Comparison of ENCODE assay signal across 9 cellular contexts in genomic region chr11:131064373-131064991, GRCh38.
DNase-seq lines count a peak whose midpoint lies in the region; ATAC-seq and TF ChIP-seq lines count a peak whose summit lies in the region.
"Had no signal": no experiment of that assay in that cellular context is flagged by ENCODE, and none has a peak within 500 bp of the region (broad histone marks: within the 10 kb centered on the region; RNA-seq: fewer than 3 reads in every experiment).

No MANE protein-coding gene starts in this region.

- no peaks in the 10 kb centered on the region for H3K9me3 ChIP-seq in heart left ventricle

- TF ChIP-seq POLR2A in heart left ventricle (IDR thresholded peaks at IDR 0.05): no peak

- WGBS in heart left ventricle, 4 donors: 23 to 26% (median 24%) methylated on average over 12 of the region's 12 CpGs

- ATAC-seq in Right ventricle myocardium superior (ENCODE audit: poor library complexity): peak; percentile 85
- no peak for ATAC-seq in Right ventricle myocardium inferior
- peak in 3 of 4 donors; percentile 53 to 83 (median 71) for ATAC-seq in heart left ventricle
- ATAC-seq in sciatic nerve: peak; percentile 42
- no peak for ATAC-seq in HG02840 (IDR thresholded peaks at IDR 0.05; ENCODE audit: low FRiP score, unreplicated experiment)
- ATAC-seq: left colon had no signal

- H3K36me3 ChIP-seq in H7 (replicated peaks; ENCODE audit: control insufficient read depth, insufficient read depth, low read length) (no peaks in the 10 kb centered on the region), heart left ventricle (no peaks in the 10 kb centered on the region)

- H3K4me3 ChIP-seq in H7 (ENCODE audit: insufficient read depth, low read depth, low read length) (no peak overlapping the region), heart left ventricle (no peak overlapping the region)

- intact Hi-C loops in Right ventricle myocardium superior (cut with DNase I): no loop called here
- intact Hi-C loops in Right ventricle myocardium inferior (cut with DNase I): loop anchor here (2.0 to 5.0 kb wide), 3 partner anchors 152 to 610 kb away; no protein-coding TSS in a partner anchor
- intact Hi-C loops in heart left ventricle (cut with DNase I): loop anchor here in 9 of 10 donors (1.0 to 10.0 kb wide), 12 partner anchors 150 to 610 kb away; no protein-coding TSS in a partner anchor
- intact Hi-C loops in sciatic nerve (cut with DNase I): no loop called here

- TF ChIP-seq CTCF in heart left ventricle (IDR thresholded peaks at IDR 0.05): peak; percentile 52 to 85 (median 74)

- H3K27me3 ChIP-seq in H7 (ENCODE audit: control insufficient read depth, insufficient read depth, low read length) (no peaks in the 10 kb centered on the region), heart left ventricle (peaks cover 0 to 34% (median 5%) of the 10 kb centered on the region in 9 donors)

- H3K4me1 ChIP-seq in heart left ventricle: no peaks in the 10 kb centered on the region

- H3K27ac ChIP-seq in heart left ventricle: no peak overlapping the region

- DNase-seq in Right ventricle myocardium superior: peak; percentile 63
- DNase-seq in Right ventricle myocardium inferior (ENCODE audit: missing footprints): no peak
- peak; percentile 90 for DNase-seq in H7
- peak; percentile 51 for DNase-seq in NCI-H1092 treated with DMSO at 0.1 percent for 48 hours (lab: John Stamatoyannopoulos, UW)
- DNase-seq in activated T-cell treated with anti-CD3 and anti-CD28 coated beads, Interleukin-2, amount 50 U/mL, for 48 hours: peak; percentile 47 to 52
- peak in 4 of 5 donors; percentile 20 to 49 (median 41) for DNase-seq in heart left ventricle
- DNase-seq in sciatic nerve (ENCODE audit: low spot score): peak; percentile 69

Comparison
In these comparisons a context has a peak if more than half of its experiments do, and no peak if none do; other contexts are left out.
1. ATAC-seq: peak in Right ventricle myocardium superior (single experiment), heart left ventricle (3 of 4) and sciatic nerve (single experiment); none in Right ventricle myocardium inferior (single experiment) and HG02840 (single experiment).
2. intact Hi-C loops: an anchor here in Right ventricle myocardium inferior (2.0 to 5.0 kb wide) and heart left ventricle (1.0 to 10.0 kb wide); none called in Right ventricle myocardium superior and sciatic nerve.